Comparison of ENCODE assay signal across 16 cellular contexts in genomic region chr1:108881369-108881768, GRCh38. TPM values are rescaled to one million over a fixed set of nuclear protein-coding genes. Genes with fewer than 3 reads are reported as not detected.
A peak's percentile ranks its signal among the peaks of the same experiment; 100 is the strongest.
DNase-seq lines count a peak whose midpoint lies in the region; ATAC-seq and TF ChIP-seq lines count a peak whose summit lies in the region.
"Had no signal": no experiment of that assay in that cellular context is flagged by ENCODE, and none has a peak within 500 bp of the region (broad histone marks: within the 10 kb centered on the region; RNA-seq: fewer than 3 reads in every experiment).

No MANE protein-coding gene starts in this region.

- H2AFZ ChIP-seq in GM23248, result no peak overlapping the region
- no peak overlapping the region for H2AFZ ChIP-seq in MM.1S (ENCODE audit: low read length)

- DNase-seq in AG08395 (ENCODE audit: low spot score) (peak; percentile 40), GM23248 (peak; percentile 72), RWPE1 (ENCODE audit: low spot score) (peak; percentile 67), fibroblast of the aortic adventitia (ENCODE audit: low read depth) (peak; percentile 44), SKM-1 (lab: John Stamatoyannopoulos, UW; ENCODE audit: unreplicated experiment) (no peak), MM.1S (no peak)
- no peak for DNase-seq in activated CD4-positive, alpha-beta T cell treated with anti-CD3 and anti-CD28 coated beads, Interleukin-2, amount 50 U/mL, for 1 hour
- DNase-seq: activated naive CD4-positive, alpha-beta T cell treated with anti-CD3 and anti-CD28 coated beads for 36 hours; foreskin melanocyte; naive B cell; NCI-H1048; NCI-H526 treated with DMSO at 0.1 percent for 48 hours; SJCRH30; stimulated activated CD4-positive, alpha-beta T cell treated with anti-CD3 and anti-CD28 coated beads, Interleukin-2, amount 100 ng/mL, for 24 hours; uterus had no signal

- H3K36me3 ChIP-seq in GM23248 (ENCODE audit: low read depth) (no peaks in the 10 kb centered on the region), MM.1S (replicated peaks; ENCODE audit: insufficient read depth, low read length) (no peaks in the 10 kb centered on the region)
- H3K36me3 ChIP-seq: uterus had no signal

- no peaks in the 10 kb centered on the region for H3K9me2 ChIP-seq in GM23248 (ENCODE audit: insufficient read depth)
- H3K9me2 ChIP-seq in MM.1S (replicated peaks; ENCODE audit: insufficient read depth, low read length), result no peaks in the 10 kb centered on the region

- H3K9ac ChIP-seq in GM23248, result no peak overlapping the region
- no peak overlapping the region for H3K9ac ChIP-seq in MM.1S (ENCODE audit: low read length)

- H4K20me1 ChIP-seq in GM23248 (ENCODE audit: insufficient read depth), result no peaks in the 10 kb centered on the region
- H4K20me1 ChIP-seq in MM.1S (ENCODE audit: insufficient read depth, low read length), result no peaks in the 10 kb centered on the region

- CTCF ChIA-PET in RWPE1 (lab: Yijun Ruan, JAX), result no interaction called here

- POLR2A ChIA-PET in RWPE1 (lab: Yijun Ruan, JAX; ENCODE audit: low non-redundant PET), result no interaction called here

- in situ Hi-C loops in GM23248 (cut with MboI), result no loop called here

- TF ChIP-seq CTCF in RWPE1 (conservative IDR thresholded peaks at IDR 0.05; ENCODE audit: low read depth) (no peak), fibroblast of the aortic adventitia (IDR thresholded peaks at IDR 0.05; ENCODE audit: insufficient read depth, low read length) (no peak), MM.1S (IDR thresholded peaks at IDR 0.05; ENCODE audit: low read length) (no peak)

- peaks cover 16% of the 10 kb centered on the region for H3K4me1 ChIP-seq in GM23248 (ENCODE audit: insufficient read depth)
- no peaks in the 10 kb centered on the region for H3K4me1 ChIP-seq in MM.1S (ENCODE audit: low read length)
- H3K4me1 ChIP-seq: SJCRH30, uterus had no signal

- H3K9me3 ChIP-seq in GM23248 (ENCODE audit: low read depth) (no peaks in the 10 kb centered on the region), MM.1S (replicated peaks; ENCODE audit: insufficient read depth, low read length) (no peaks in the 10 kb centered on the region)
- H3K9me3 ChIP-seq: SJCRH30, uterus had no signal

- H3K27ac ChIP-seq in GM23248, result no peak overlapping the region
- H3K27ac ChIP-seq in RWPE1, result no peak overlapping the region
- H3K27ac ChIP-seq in MM.1S (ENCODE audit: low read length), result no peak overlapping the region
- H3K27ac ChIP-seq: SJCRH30, uterus had no signal

- H3K4me3 ChIP-seq in GM23248, result no peak overlapping the region
- no peak overlapping the region for H3K4me3 ChIP-seq in fibroblast of the aortic adventitia (ENCODE audit: low read depth, low read length)
- H3K4me3 ChIP-seq in MM.1S (ENCODE audit: low read length), result no peak overlapping the region
- H3K4me3 ChIP-seq: SJCRH30, uterus had no signal

- peaks cover 10% of the 10 kb centered on the region; the same call in 1 of the 2 replicates for H3F3A ChIP-seq in GM23248 (ENCODE audit: insufficient read depth)
- no peaks in the 10 kb centered on the region for H3F3A ChIP-seq in MM.1S (ENCODE audit: insufficient read depth, low read length)

- H3K4me2 ChIP-seq in GM23248 (ENCODE audit: unreplicated experiment) (peak overlapping the region; percentile 50), MM.1S (ENCODE audit: low read depth, low read length) (no peak overlapping the region)

- ATAC-seq in GM21447 (IDR thresholded peaks at IDR 0.05; ENCODE audit: unreplicated experiment), result no peak

- H3K79me2 ChIP-seq in GM23248 (ENCODE audit: insufficient read depth) (peaks cover 94% of the 10 kb centered on the region), MM.1S (ENCODE audit: low read length) (peaks cover 33% of the 10 kb centered on the region)

- H3K27me3 ChIP-seq in GM23248 (replicated peaks; ENCODE audit: insufficient read depth) (no peaks in the 10 kb centered on the region), MM.1S (replicated peaks; ENCODE audit: insufficient read depth, low read length) (no peaks in the 10 kb centered on the region)
- H3K27me3 ChIP-seq: SJCRH30, uterus had no signal

- WGBS in GM23248 (ENCODE audit: low coverage in 1 of 2, low lambda C conversion rate in 2 of 2, missing lambda C conversion rate in 2 of 2), 2 experiments, result 53 to 65% methylated on average over 1 of the region's 1 CpG

RNA-seq across cellular contexts. Expression of gene GPSM2, which starts 4.6 kb away (rescaled TPM):
- total RNA-seq in GM23248 (2014; rRNA removed; shearing (Covaris generic)), result 18.2 and 19.6 TPM in 2 replicates
- polyA plus RNA-seq in GM23248 (2016; fragmentation: Nextera tagmentation; extraction: Ambion mirVana), result 13.6 and 15.5 TPM in 2 replicates
- total RNA-seq in fibroblast of the aortic adventitia (ENCODE audit: low replicate concordance), result 13.3 and 60.0 TPM in 2 replicates

RNA-seq across cellular contexts. Expression of gene AKNAD1, which starts 24.5 kb away (rescaled TPM):
- not detected in 2 replicates for total RNA-seq in GM23248 (2014; rRNA removed; shearing (Covaris generic))
- not detected in 2 replicates for polyA plus RNA-seq in GM23248 (2016; fragmentation: Nextera tagmentation; extraction: Ambion mirVana)
- 0.27 TPM in 1 of 2 replicates, not detected in the other for total RNA-seq in fibroblast of the aortic adventitia (ENCODE audit: low replicate concordance)
- total RNA-seq: activated naive CD4-positive, alpha-beta T cell treated with anti-CD3 and anti-CD28 coated beads for 36 hours had no signal

Comparison
In these comparisons a context has a peak if more than half of its experiments do, and no peak if none do; other contexts are left out.
1. DNase-seq: peak in AG08395 (single experiment), GM23248 (single experiment), RWPE1 (single experiment) and fibroblast of the aortic adventitia (single experiment); none in SKM-1 (single experiment), MM.1S (single experiment) and activated CD4-positive, alpha-beta T cell treated with anti-CD3 and anti-CD28 coated beads, Interleukin-2, amount 50 U/mL, for 1 hour (single experiment).